ENCODE assay signal across 9 cellular contexts in the genomic region with DNA sequence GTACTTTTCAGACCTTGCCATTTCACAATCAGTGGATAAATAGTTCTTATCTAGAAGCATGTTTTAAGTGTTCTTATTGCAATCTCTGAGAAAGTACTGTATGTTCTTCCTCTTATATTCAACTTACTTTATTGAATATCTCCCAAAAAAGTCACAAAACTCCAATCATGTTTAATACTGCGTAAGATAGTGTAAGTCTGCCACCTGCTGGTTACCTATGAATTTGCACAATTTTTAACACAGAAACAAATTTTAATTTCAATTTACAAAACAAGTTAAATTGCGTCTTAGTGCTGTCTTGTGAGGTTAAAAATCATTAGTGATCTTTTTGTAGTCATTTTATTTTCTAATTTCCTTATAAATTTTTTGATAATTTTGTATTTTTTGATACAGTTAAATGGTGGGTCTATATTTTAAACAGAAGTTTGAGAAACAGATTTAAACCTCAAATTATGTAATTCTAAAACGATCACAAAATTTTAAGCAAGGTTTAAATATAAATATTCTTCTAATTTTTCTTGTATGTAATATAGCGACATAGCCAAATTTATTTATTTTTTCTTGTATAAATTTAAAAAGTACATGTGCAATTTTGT.
DNase-seq lines count a peak whose midpoint lies in the region; ATAC-seq and TF ChIP-seq lines count a peak whose summit lies in the region.
"Had no signal": no experiment of that assay in that cellular context is flagged by ENCODE, and none has a peak within 500 bp of the region (broad histone marks: within the 10 kb centered on the region; RNA-seq: fewer than 3 reads in every experiment).

No MANE protein-coding gene starts in this region.

- no peaks in the 10 kb centered on the region for H3K4me1 ChIP-seq in parathyroid adenoma

- H3K4me3 Mint-ChIP-seq in activated CD4-positive, alpha-beta T cell treated with anti-CD3 and anti-CD28 coated beads, Interleukin-2, amount 10 ng/mL, durations not matched to agents 7 days and 5 days: no peak overlapping the region
- no peak overlapping the region for H3K4me3 Mint-ChIP-seq in endothelial cell (ENCODE audit: unreplicated experiment)
- H3K4me3 Mint-ChIP-seq: activated naive CD8-positive, alpha-beta T cell treated with anti-CD3 and anti-CD28 coated beads, Interleukin-2, amount 10 ng/mL, durations not matched to agents 7 days and 5 days had no signal

- H3K9ac ChIP-seq in parathyroid adenoma: no peak overlapping the region

- no peak for ATAC-seq in GM18505 (IDR thresholded peaks at IDR 0.05; ENCODE audit: unreplicated experiment)

- H3K4me2 ChIP-seq in parathyroid adenoma (ENCODE audit: low read length): no peak overlapping the region

- peaks cover 5% of the 10 kb centered on the region for H3K36me3 Mint-ChIP-seq in activated CD4-positive, alpha-beta T cell treated with anti-CD3 and anti-CD28 coated beads, Interleukin-2, amount 10 ng/mL, durations not matched to agents 7 days and 5 days (ENCODE audit: low read depth)
- peaks cover 11% of the 10 kb centered on the region for H3K36me3 Mint-ChIP-seq in endothelial cell (ENCODE audit: low read depth, unreplicated experiment)
- H3K36me3 Mint-ChIP-seq: activated naive CD8-positive, alpha-beta T cell treated with anti-CD3 and anti-CD28 coated beads, Interleukin-2, amount 10 ng/mL, durations not matched to agents 7 days and 5 days had no signal

- no peak overlapping the region for H2AFZ ChIP-seq in parathyroid adenoma

- H3K4me3 ChIP-seq in parathyroid adenoma (ENCODE audit: low read depth, low read length): no peak overlapping the region

- no peaks in the 10 kb centered on the region for H3K79me2 ChIP-seq in parathyroid adenoma

- no peak for TF ChIP-seq POLR2A in GM18505 (IDR thresholded peaks at IDR 0.05; ENCODE audit: borderline replicate concordance, extremely low read depth, insufficient read depth, insufficient read length)

- CTCF ChIA-PET in activated CD4-positive, alpha-beta T cell treated with anti-CD3 and anti-CD28 coated beads, Interleukin-2, amount 10 ng/mL, durations not matched to agents 7 days and 5 days (lab: Charles Lee): no interaction called here

- TF ChIP-seq CTCF in endothelial cell (IDR thresholded peaks at IDR 0.05; ENCODE audit: unreplicated experiment) (peak; percentile 93), parathyroid adenoma (IDR thresholded peaks at IDR 0.05) (peak; percentile 62)

- H3K27me3 Mint-ChIP-seq in activated CD4-positive, alpha-beta T cell treated with anti-CD3 and anti-CD28 coated beads, Interleukin-2, amount 10 ng/mL, durations not matched to agents 7 days and 5 days: no peaks in the 10 kb centered on the region
- H3K27me3 Mint-ChIP-seq in endothelial cell (ENCODE audit: unreplicated experiment): no peaks in the 10 kb centered on the region
- H3K27me3 Mint-ChIP-seq: activated naive CD8-positive, alpha-beta T cell treated with anti-CD3 and anti-CD28 coated beads, Interleukin-2, amount 10 ng/mL, durations not matched to agents 7 days and 5 days had no signal

- peaks cover 5% of the 10 kb centered on the region for H3K9me3 Mint-ChIP-seq in activated CD4-positive, alpha-beta T cell treated with anti-CD3 and anti-CD28 coated beads, Interleukin-2, amount 10 ng/mL, durations not matched to agents 7 days and 5 days
- peaks cover 9% of the 10 kb centered on the region for H3K9me3 Mint-ChIP-seq in endothelial cell (ENCODE audit: unreplicated experiment)

- peak; percentile 37 for DNase-seq in activated CD4-positive, alpha-beta T cell treated with anti-CD3 and anti-CD28 coated beads, Interleukin-2, amount 10 ng/mL, durations not matched to agents 7 days and 5 days
- no peak for DNase-seq in activated CD4-positive, alpha-beta T cell treated with anti-CD3 and anti-CD28 coated beads for 1 hour
- DNase-seq in NCI-H748 treated with DMSO at 0.1 percent for 48 hours (lab: John Stamatoyannopoulos, UW) (peak; percentile 20), endothelial cell (ENCODE audit: low spot score) (peak; percentile 7), cerebellar nuclear complex (lab: John Stamatoyannopoulos, UW) (no peak), T1000 (lab: John Stamatoyannopoulos, UW) (no peak)
- DNase-seq: activated naive CD8-positive, alpha-beta T cell treated with anti-CD3 and anti-CD28 coated beads, Interleukin-2, amount 10 ng/mL, durations not matched to agents 7 days and 5 days had no signal

- no peaks in the 10 kb centered on the region for H3K36me3 ChIP-seq in parathyroid adenoma (ENCODE audit: control insufficient read depth, insufficient read depth, low read length)

- POLR2A ChIA-PET in activated CD4-positive, alpha-beta T cell treated with anti-CD3 and anti-CD28 coated beads, Interleukin-2, amount 10 ng/mL, durations not matched to agents 7 days and 5 days (lab: Charles Lee): no interaction called here

- no peak overlapping the region for H3K27ac ChIP-seq in parathyroid adenoma

- peaks cover 16% of the 10 kb centered on the region for H3K4me1 Mint-ChIP-seq in activated CD4-positive, alpha-beta T cell treated with anti-CD3 and anti-CD28 coated beads, Interleukin-2, amount 10 ng/mL, durations not matched to agents 7 days and 5 days
- H3K4me1 Mint-ChIP-seq in endothelial cell (ENCODE audit: unreplicated experiment): no peaks in the 10 kb centered on the region

- no peak overlapping the region for H3K27ac Mint-ChIP-seq in activated CD4-positive, alpha-beta T cell treated with anti-CD3 and anti-CD28 coated beads, Interleukin-2, amount 10 ng/mL, durations not matched to agents 7 days and 5 days
- no peak overlapping the region for H3K27ac Mint-ChIP-seq in endothelial cell (ENCODE audit: unreplicated experiment)
- H3K27ac Mint-ChIP-seq: activated naive CD8-positive, alpha-beta T cell treated with anti-CD3 and anti-CD28 coated beads, Interleukin-2, amount 10 ng/mL, durations not matched to agents 7 days and 5 days had no signal

- no peaks in the 10 kb centered on the region for H3K27me3 ChIP-seq in parathyroid adenoma (ENCODE audit: control insufficient read depth, insufficient read depth, low read length)

- no peaks in the 10 kb centered on the region for H3K9me3 ChIP-seq in parathyroid adenoma (ENCODE audit: control insufficient read depth, low read length)

Comparison
In these comparisons a context has a peak if more than half of its experiments do, and no peak if none do; other contexts are left out.
1. DNase-seq: peak in activated CD4-positive, alpha-beta T cell treated with anti-CD3 and anti-CD28 coated beads, Interleukin-2, amount 10 ng/mL, durations not matched to agents 7 days and 5 days (single experiment), NCI-H748 treated with DMSO at 0.1 percent for 48 hours (single experiment) and endothelial cell (single experiment); none in activated CD4-positive, alpha-beta T cell treated with anti-CD3 and anti-CD28 coated beads for 1 hour (single experiment), cerebellar nuclear complex (0 of 2) and T1000 (single experiment).